In the genomic region with DNA sequence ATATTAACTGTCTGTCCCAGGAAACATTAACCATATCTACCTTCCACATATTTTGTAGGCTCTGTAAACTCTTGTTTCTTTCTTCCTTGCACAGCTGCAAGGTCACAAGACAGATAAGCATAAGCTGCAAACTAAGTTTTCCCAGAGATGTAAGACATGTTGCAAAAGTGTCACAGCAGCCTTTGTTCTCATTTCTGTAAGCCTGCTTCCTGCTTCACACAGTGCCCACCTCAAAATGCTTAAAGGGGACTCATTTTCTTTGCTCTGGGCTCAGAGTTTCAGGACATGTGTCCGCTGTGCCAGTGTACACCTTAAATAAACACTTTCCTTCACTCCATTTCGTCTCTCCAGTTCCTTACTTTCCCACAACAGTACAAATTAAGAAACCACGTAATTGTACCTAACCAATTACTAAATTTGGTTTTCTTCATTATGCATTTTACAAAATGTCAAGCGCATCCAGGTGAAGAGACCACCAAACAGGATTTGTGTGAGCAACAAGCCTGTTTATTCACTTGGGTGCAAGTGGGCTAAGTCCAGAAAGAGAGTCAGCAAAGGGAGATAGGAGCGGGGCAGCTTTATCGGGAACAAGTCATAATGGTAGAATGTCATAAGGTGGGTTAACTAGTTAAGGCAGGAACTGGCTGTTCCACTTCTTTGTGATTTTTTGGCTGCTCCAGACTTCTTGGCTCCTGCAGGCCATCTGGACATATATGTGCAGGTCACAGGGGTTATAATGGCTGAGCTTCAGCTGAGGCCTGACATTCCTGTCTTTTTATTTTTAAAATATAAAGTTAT, we compare ENCODE assay signal across 1 cellular context.
TF ChIP-seq lines count a peak whose summit lies in the region.

No MANE protein-coding gene starts in this region.

TF ChIP-seq in H1, 55 proteins besides CTCF, POLR2A, EP300 and RAD21:
- TF ChIP-seq ASH2L (IDR thresholded peaks at IDR 0.05; ENCODE audit: low read length) (no peak), E2F6 (IDR thresholded peaks at IDR 0.05) (no peak), RNF2 (IDR thresholded peaks at IDR 0.05; ENCODE audit: borderline replicate concordance, low read depth, low read length, missing control alignments, poor library complexity, severe bottlenecking) (no peak), JUN (IDR thresholded peaks at IDR 0.05; ENCODE audit: low read depth, low read length) (no peak), GABPA (IDR thresholded peaks at IDR 0.05; ENCODE audit: borderline replicate concordance, insufficient read depth, low read length) (no peak), PHF8 (conservative IDR thresholded peaks at IDR 0.05; ENCODE audit: low read depth, low read length) (no peak), TAF1 (IDR thresholded peaks at IDR 0.05; ENCODE audit: low read depth, low read length) (no peak), EZH2 (IDR thresholded peaks at IDR 0.05; ENCODE audit: low read depth, low read length, severe bottlenecking) (no peak), SAP30 (IDR thresholded peaks at IDR 0.05; ENCODE audit: insufficient read depth, insufficient replicate concordance, low read length) (no peak), SP2 (IDR thresholded peaks at IDR 0.05; ENCODE audit: low read length) (no peak), TEAD4 (IDR thresholded peaks at IDR 0.05; ENCODE audit: low read depth, low read length) (no peak), NANOG (IDR thresholded peaks at IDR 0.05; ENCODE audit: insufficient read depth, low read depth, low read length, poor library complexity, severe bottlenecking) (no peak), USF2 (IDR thresholded peaks at IDR 0.05; ENCODE audit: low read length) (no peak), TAF7 (optimal IDR thresholded peaks at IDR 0.05; ENCODE audit: borderline replicate concordance, low read depth, low read length) (no peak), CHD7 (IDR thresholded peaks at IDR 0.05; ENCODE audit: insufficient replicate concordance, low read length) (no peak), KDM1A (IDR thresholded peaks at IDR 0.05; ENCODE audit: borderline replicate concordance, low read length) (no peak), TBP (IDR thresholded peaks at IDR 0.05; ENCODE audit: low read depth, low read length) (no peak), CEBPB (IDR thresholded peaks at IDR 0.05; ENCODE audit: low read depth, low read length) (no peak), SUZ12 (IDR thresholded peaks at IDR 0.05; ENCODE audit: low read length) (no peak), KDM5A (IDR thresholded peaks at IDR 0.05; ENCODE audit: low read length) (no peak)
